9 cellular contexts compared by ENCODE assay signal in the genomic region with DNA sequence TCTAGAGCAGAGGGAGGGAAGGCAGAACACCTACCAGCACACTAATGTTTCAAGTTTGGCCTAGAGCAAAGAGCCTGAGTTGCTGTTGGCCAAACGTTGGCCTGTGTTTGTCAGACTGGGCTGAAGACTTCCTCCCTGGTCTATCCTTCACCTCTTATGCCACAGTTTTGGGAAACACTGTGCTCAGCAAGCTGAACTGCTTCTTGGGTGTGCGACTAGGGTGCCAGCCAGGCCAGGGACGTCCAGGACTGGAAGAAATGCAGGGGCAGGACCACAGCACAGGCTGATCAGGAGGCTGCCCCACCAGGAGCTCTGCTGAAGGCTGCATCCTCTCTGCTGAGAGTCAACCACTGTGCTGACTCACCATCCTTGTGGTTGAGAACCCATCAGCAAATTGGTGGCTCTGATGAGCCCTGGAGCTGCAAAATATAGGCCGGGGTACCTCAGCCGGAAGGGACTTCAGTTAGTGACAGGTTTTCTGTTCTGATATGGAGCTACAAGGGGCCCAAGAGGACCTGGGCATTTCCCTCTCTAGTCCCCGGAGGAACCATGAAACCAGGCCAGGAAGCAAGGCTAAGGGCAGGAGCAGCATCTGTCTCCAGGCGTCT.
DNase-seq lines count a peak whose midpoint lies in the region; TF ChIP-seq lines count a peak whose summit lies in the region.
"Had no signal": no experiment of that assay in that cellular context is flagged by ENCODE, and none has a peak within 500 bp of the region (broad histone marks: within the 10 kb centered on the region; RNA-seq: fewer than 3 reads in every experiment).

No MANE protein-coding gene starts in this region.

- H3K79me2 ChIP-seq in KMS-11 (ENCODE audit: insufficient read depth, low read depth): no peaks in the 10 kb centered on the region

- H3K27me3 ChIP-seq in KMS-11 (ENCODE audit: insufficient read depth, low read depth): no peaks in the 10 kb centered on the region
- H3K27me3 ChIP-seq: adrenal gland had no signal

- peak overlapping the region; percentile 87 for H2AFZ ChIP-seq in KMS-11 (ENCODE audit: low read depth)

- no peak overlapping the region for H3K4me3 ChIP-seq in AG10803 (ENCODE audit: low read length)
- H3K4me3 ChIP-seq in KMS-11 (IDR thresholded peaks at IDR 0.05; ENCODE audit: insufficient read depth, low read depth, low read length): no peak overlapping the region
- H3K4me3 ChIP-seq: adrenal gland had no signal

- DNase-seq in AG10803 (ENCODE audit: low read depth) (peak; percentile 57), GM20000 (ENCODE audit: low spot score) (peak; percentile 36), activated T-cell treated with anti-CD3 and anti-CD28 coated beads for 48 hours (ENCODE audit: low read depth) (peak; percentile 54), renal cortical epithelial cell (ENCODE audit: low read depth) (peak; percentile 31), medulla oblongata (ENCODE audit: extremely low spot score) (no peak), hypothalamus (lab: John Stamatoyannopoulos, UW) (no peak), cardiac septum (ENCODE audit: low spot score) (no peak)

- H3K4me2 ChIP-seq in KMS-11: peak overlapping the region; percentile 79

- H3K36me3 ChIP-seq in KMS-11 (ENCODE audit: insufficient read depth): no peaks in the 10 kb centered on the region
- H3K36me3 ChIP-seq: adrenal gland had no signal

- H3K27ac ChIP-seq in KMS-11: peak overlapping the region; percentile 85
- H3K27ac ChIP-seq: adrenal gland had no signal

- peak overlapping the region; percentile 39; the same call in 1 of the 2 replicates for H3K9ac ChIP-seq in KMS-11

- no peaks in the 10 kb centered on the region for H4K20me1 ChIP-seq in KMS-11 (ENCODE audit: insufficient read depth)

- intact Hi-C loops in cardiac septum (cut with DNase I): no loop called here

- no peak for TF ChIP-seq CTCF in AG10803 (conservative IDR thresholded peaks at IDR 0.05; ENCODE audit: low read length)
- TF ChIP-seq CTCF in GM20000 (IDR thresholded peaks at IDR 0.05; ENCODE audit: extremely low read depth, missing control alignments): no peak
- no peak for TF ChIP-seq CTCF in KMS-11 (conservative IDR thresholded peaks at IDR 0.05; ENCODE audit: low read depth, low read length)

- H3K4me1 ChIP-seq in KMS-11 (ENCODE audit: low read depth, poor library complexity, severe bottlenecking): peaks cover 32% of the 10 kb centered on the region
- H3K4me1 ChIP-seq: adrenal gland had no signal

Comparison
In these comparisons a context has a peak if more than half of its experiments do, and no peak if none do; other contexts are left out.
1. DNase-seq: peak in AG10803 (single experiment), GM20000 (single experiment), activated T-cell treated with anti-CD3 and anti-CD28 coated beads for 48 hours (single experiment) and renal cortical epithelial cell (single experiment); none in medulla oblongata (single experiment), hypothalamus (0 of 51) and cardiac septum (single experiment).